In genomic region chr11:45779602-45780001, GRCh38 we compare ENCODE assay signal across 27 cellular contexts.
"Had no signal": no experiment of that assay in that cellular context is flagged by ENCODE, and none has a peak within 500 bp of the region (broad histone marks: within the 10 kb centered on the region; RNA-seq: fewer than 3 reads in every experiment).

No MANE protein-coding gene starts in this region.

- ATAC-seq: activated CD8-positive, alpha-beta T cell treated with anti-CD3 and anti-CD28 coated beads, Interleukin-2, amount 10 ng/mL, durations not matched to agents 7 days and 5 days; activated naive CD8-positive, alpha-beta T cell treated with anti-CD3 and anti-CD28 coated beads, Interleukin-2, amount 50 U/mL, for 24 hours had no signal

- H3K9me3 ChIP-seq: ascending aorta had no signal

- H3K36me3 ChIP-seq: ascending aorta, cardiac muscle cell had no signal

- H3K4me3 ChIP-seq: ascending aorta, cardiac muscle cell had no signal

- H3K27ac ChIP-seq: ascending aorta, cardiac muscle cell, VCaP had no signal

- H3K27me3 ChIP-seq: ascending aorta had no signal

- H3K4me1 ChIP-seq: ascending aorta had no signal

- DNase-seq: activated B cell treated with CpG ODN at 0.5 μM for 24 hours; activated CD4-positive, alpha-beta memory T cell treated with anti-CD3 and anti-CD28 coated beads, Interleukin-2, amount 10 ng/mL, durations not matched to agents 7 days and 5 days; activated CD4-positive, alpha-beta T cell treated with anti-CD3 and anti-CD28 coated beads for 4 hours; activated CD4-positive, alpha-beta T cell treated with anti-CD3 and anti-CD28 coated beads, Interleukin-2, amount 10 ng/mL, durations not matched to agents 7 days and 5 days; activated CD4-positive, alpha-beta T cell treated with anti-CD3 and anti-CD28 coated beads, Interleukin-2, amount 50 U/mL, for 48 hours; activated CD4-positive, CD25-positive, alpha-beta regulatory T cell treated with anti-CD3 and anti-CD28 coated beads, Interleukin-2, amount 50 U/mL, for 72 hours; activated CD8-positive, alpha-beta memory T cell treated with anti-CD3 and anti-CD28 coated beads, Interleukin-2, amount 50 U/mL, for 48 hours; activated CD8-positive, alpha-beta T cell treated with anti-CD3 and anti-CD28 coated beads, Interleukin-2, amount 10 ng/mL, durations not matched to agents 7 days and 5 days; activated effector memory CD4-positive, alpha-beta T cell treated with Interleukin-2 at 50 U/mL for 16 hours; activated gamma-delta T cell; activated naive CD4-positive, alpha-beta T cell treated with anti-CD3 and anti-CD28 coated beads, Interleukin-2, amount 10 ng/mL, durations not matched to agents 7 days and 5 days; activated naive CD4-positive, alpha-beta T cell treated with Interleukin-2 at 50 U/mL for 16 hours; activated naive CD8-positive, alpha-beta T cell treated with anti-CD3 and anti-CD28 coated beads, Interleukin-2, amount 10 ng/mL, durations not matched to agents 7 days and 5 days; activated naive CD8-positive, alpha-beta T cell treated with anti-CD3 and anti-CD28 coated beads, Interleukin-2, amount 50 U/mL, for 24 hours; activated T-cell treated with anti-CD3 and anti-CD28 coated beads, Interleukin-2, amount 50 U/mL, for 24 hours; activated T-cell treated with anti-CD3 and anti-CD28 coated beads, Interleukin-2, amount 50 U/mL, for 48 hours; amygdala; anterior cingulate cortex; caudate nucleus; cerebellar nuclear complex; SW 1271; T-helper 1 cell; T-helper 2 cell; T-helper 9 cell had no signal
